ENCODE assay signal across 19 cellular contexts in the genomic region with DNA sequence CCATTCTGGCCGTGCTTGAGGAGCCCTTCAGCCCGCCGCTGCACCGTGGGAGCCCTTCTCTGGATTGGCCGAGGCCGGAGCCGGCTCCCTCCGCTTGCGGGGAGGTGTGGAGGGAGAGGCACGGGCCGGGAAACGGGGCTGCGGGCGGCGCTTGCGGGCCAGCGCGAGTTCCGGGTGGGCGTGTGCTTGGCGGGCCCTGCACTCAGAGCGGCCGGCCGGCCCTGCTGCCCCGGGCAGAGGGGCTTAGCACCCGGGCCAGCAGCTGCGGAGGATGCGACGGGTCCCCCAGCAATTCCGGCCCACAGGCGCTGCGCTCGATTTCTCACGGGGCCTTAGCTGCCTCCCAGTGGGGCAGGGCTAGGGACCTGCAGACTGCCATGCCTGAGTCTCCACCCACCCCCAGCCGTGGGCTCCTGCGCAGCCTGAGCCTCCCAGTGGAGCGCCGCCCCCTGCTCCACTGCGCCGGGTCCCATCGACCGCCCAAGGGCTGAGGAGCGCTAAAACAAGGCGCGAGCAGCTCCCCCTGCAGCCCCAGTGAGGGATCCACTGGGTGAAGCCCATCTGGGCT.
A peak's percentile ranks its signal among the peaks of the same experiment; 100 is the strongest.
DNase-seq lines count a peak whose midpoint lies in the region; ATAC-seq and TF ChIP-seq lines count a peak whose summit lies in the region.
"Had no signal": no experiment of that assay in that cellular context is flagged by ENCODE, and none has a peak within 500 bp of the region (broad histone marks: within the 10 kb centered on the region; RNA-seq: fewer than 3 reads in every experiment).

No MANE protein-coding gene starts in this region.

- no peaks in the 10 kb centered on the region for H3K27me3 Mint-ChIP-seq in HFFc6 (ENCODE audit: insufficient read depth)

- peaks cover 22% of the 10 kb centered on the region for H3K9me3 Mint-ChIP-seq in HFFc6

- DNase-seq in NCI-H2227 (lab: John Stamatoyannopoulos, UW; ENCODE audit: unreplicated experiment), result peak; percentile 41
- DNase-seq in NCI-H2227 treated with DMSO at 0.1 percent for 48 hours (lab: John Stamatoyannopoulos, UW), result no peak
- no peak for DNase-seq in RWPE2 (ENCODE audit: low spot score)
- no peak for DNase-seq in dedifferentiated amniotic fluid mesenchymal stem cell (ENCODE audit: extremely low spot score)
- DNase-seq in HFFc6, result no peak
- DNase-seq in UCSD-AML1 (lab: John Stamatoyannopoulos, UW; ENCODE audit: unreplicated experiment), result no peak
- DNase-seq: DND-41, GF-D8, Karpas-422, NCI-H2081, NCI-H226, NCI-H526, Right ventricle myocardium superior had no signal

- H3K9me3 ChIP-seq in RWPE2 (ENCODE audit: severe bottlenecking) (no peaks in the 10 kb centered on the region), iPS-18c (ENCODE audit: control insufficient read depth, insufficient read depth, low read length) (peaks cover 2% of the 10 kb centered on the region)

- H3K27me3 ChIP-seq in RWPE2 (ENCODE audit: insufficient read depth, poor library complexity, severe bottlenecking), result no peaks in the 10 kb centered on the region
- H3K27me3 ChIP-seq: BLaER1 had no signal

- H3K4me1 ChIP-seq in RWPE2 (ENCODE audit: insufficient read depth, poor library complexity, severe bottlenecking), result no peaks in the 10 kb centered on the region
- H3K4me1 ChIP-seq: BLaER1 had no signal

- H3K27ac Mint-ChIP-seq in HFFc6, result no peak overlapping the region
- H3K27ac Mint-ChIP-seq: CD8-positive, alpha-beta memory T cell had no signal

- no peak for TF ChIP-seq CTCF in RWPE2 (IDR thresholded peaks at IDR 0.05; ENCODE audit: poor library complexity, severe bottlenecking)
- no peak for TF ChIP-seq CTCF in HFFc6 (IDR thresholded peaks at IDR 0.05)

- H3K36me3 Mint-ChIP-seq in HFFc6 (ENCODE audit: low read depth), result no peaks in the 10 kb centered on the region
- H3K36me3 Mint-ChIP-seq: CD8-positive, alpha-beta memory T cell had no signal

- H3K36me3 ChIP-seq in RWPE2 (ENCODE audit: low read depth), result no peaks in the 10 kb centered on the region
- H3K36me3 ChIP-seq: BLaER1 had no signal

- no peak overlapping the region for H3K27ac ChIP-seq in RWPE2 (ENCODE audit: poor library complexity, severe bottlenecking)
- H3K27ac ChIP-seq: 22Rv1, BLaER1 had no signal

- H3K4me3 Mint-ChIP-seq in HFFc6, result no peak overlapping the region

- ATAC-seq in RWPE2 (ENCODE audit: low read depth) (peak; percentile 52; the same call in 2 of the 3 replicates), SK-N-SH treated with all-trans-retinoic acid at 6 μM for 48 hours (no peak)
- ATAC-seq: HepG2 had no signal

- H3K4me3 ChIP-seq in RWPE2 (ENCODE audit: severe bottlenecking), result peak overlapping the region; percentile 15
- peak overlapping the region; percentile 51 for H3K4me3 ChIP-seq in iPS-18c (ENCODE audit: insufficient read depth, low read depth, low read length)
- H3K4me3 ChIP-seq: BLaER1 had no signal

- H3K4me1 Mint-ChIP-seq in HFFc6 (ENCODE audit: low read depth), result no peaks in the 10 kb centered on the region
- H3K4me1 Mint-ChIP-seq: CD8-positive, alpha-beta memory T cell had no signal

TF ChIP-seq in SK-N-SH treated with all-trans-retinoic acid at 6 μM for 48 hours, 23 proteins besides CTCF, POLR2A, EP300 and RAD21:
- no peak for TF ChIP-seq TCF4 (CRISPR knock-in tag; IDR thresholded peaks at IDR 0.05; ENCODE audit: borderline replicate concordance)
- TF ChIP-seq OSR1 (CRISPR knock-in tag; IDR thresholded peaks at IDR 0.05), result no peak
- no peak for TF ChIP-seq ZNF8 (CRISPR knock-in tag; IDR thresholded peaks at IDR 0.05)
- TF ChIP-seq, protein P1, sequence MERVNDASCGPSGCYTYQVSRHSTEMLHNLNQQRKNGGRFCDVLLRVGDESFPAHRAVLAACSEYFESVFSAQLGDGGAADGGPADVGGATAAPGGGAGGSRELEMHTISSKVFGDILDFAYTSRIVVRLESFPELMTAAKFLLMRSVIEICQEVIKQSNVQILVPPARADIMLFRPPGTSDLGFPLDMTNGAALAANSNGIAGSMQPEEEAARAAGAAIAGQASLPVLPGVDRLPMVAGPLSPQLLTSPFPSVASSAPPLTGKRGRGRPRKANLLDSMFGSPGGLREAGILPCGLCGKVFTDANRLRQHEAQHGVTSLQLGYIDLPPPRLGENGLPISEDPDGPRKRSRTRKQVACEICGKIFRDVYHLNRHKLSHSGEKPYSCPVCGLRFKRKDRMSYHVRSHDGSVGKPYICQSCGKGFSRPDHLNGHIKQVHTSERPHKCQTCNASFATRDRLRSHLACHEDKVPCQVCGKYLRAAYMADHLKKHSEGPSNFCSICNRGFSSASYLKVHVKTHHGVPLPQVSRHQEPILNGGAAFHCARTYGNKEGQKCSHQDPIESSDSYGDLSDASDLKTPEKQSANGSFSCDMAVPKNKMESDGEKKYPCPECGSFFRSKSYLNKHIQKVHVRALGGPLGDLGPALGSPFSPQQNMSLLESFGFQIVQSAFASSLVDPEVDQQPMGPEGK (CRISPR knock-in tag; IDR thresholded peaks at IDR 0.05; ENCODE audit: borderline replicate concordance), result no peak
- no peak for TF ChIP-seq GLIS3 (CRISPR knock-in tag; IDR thresholded peaks at IDR 0.05)
